In the genomic region with DNA sequence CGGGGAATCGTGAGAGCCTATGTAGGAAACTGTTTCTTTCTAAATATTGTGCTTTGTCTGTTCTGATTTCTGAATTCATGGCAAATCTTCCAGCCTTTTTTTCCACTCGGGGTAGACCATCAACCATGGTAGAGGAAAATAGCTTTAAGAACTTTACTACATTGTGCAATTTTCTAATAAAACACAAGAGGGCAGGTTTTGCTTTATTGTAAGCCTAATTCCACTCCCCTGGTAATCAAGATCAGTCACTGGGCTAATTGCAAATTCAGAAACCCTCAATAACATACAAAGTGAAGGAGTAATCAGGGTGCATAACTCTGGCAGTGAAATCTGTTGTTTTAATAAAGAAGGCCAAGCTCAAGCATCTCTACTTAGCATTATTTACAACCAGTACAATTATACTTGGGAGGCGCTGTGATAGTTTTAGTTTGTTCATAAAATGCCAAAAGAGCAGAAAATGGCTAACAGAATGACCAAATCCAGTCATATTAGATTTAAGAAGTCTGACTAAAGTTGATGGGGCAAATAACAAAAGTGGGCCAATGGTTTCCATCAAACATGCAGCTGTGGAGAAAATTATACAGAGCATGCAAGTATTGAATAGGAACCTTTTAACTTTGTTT, we compare ENCODE assay signal across 9 cellular contexts. TPM values are rescaled to one million over a fixed set of nuclear protein-coding genes. Genes with fewer than 3 reads are reported as not detected.
DNase-seq lines count a peak whose midpoint lies in the region; ATAC-seq and TF ChIP-seq lines count a peak whose summit lies in the region.
"Had no signal": no experiment of that assay in that cellular context is flagged by ENCODE, and none has a peak within 500 bp of the region (broad histone marks: within the 10 kb centered on the region; RNA-seq: fewer than 3 reads in every experiment).

No MANE protein-coding gene starts in this region.

- POLR2A ChIA-PET in SK-N-SH (lab: Yijun Ruan, JAX), result interaction anchor here (1.0 to 1.4 kb wide), 2 partner anchors 160 to 182 kb away, joined by 3 to 4 read pairs; a partner anchor contains a TSS

- H3K27me3 ChIP-seq in SK-N-SH (ENCODE audit: insufficient read depth), result no peaks in the 10 kb centered on the region; the same call in 1 of the 2 replicates
- H3K27me3 ChIP-seq in fibroblast of lung (ENCODE audit: control insufficient read depth, insufficient read depth, low read length), result peaks cover 3% of the 10 kb centered on the region
- peaks cover 2% of the 10 kb centered on the region for H3K27me3 ChIP-seq in osteoblast (ENCODE audit: insufficient read depth, low read length)

- TF ChIP-seq RAD21 in SK-N-SH (IDR thresholded peaks at IDR 0.05; ENCODE audit: low read length), result peak; percentile 88

- H3F3A ChIP-seq in SK-N-SH (replicated peaks; ENCODE audit: insufficient read depth), result no peaks in the 10 kb centered on the region

- in situ Hi-C loops in G401 (cut with HindIII; ENCODE audit: low sequenced_read_pairs), result no loop called here

- H3K9ac ChIP-seq in SK-N-SH, result no peak overlapping the region
- no peak overlapping the region for H3K9ac ChIP-seq in fibroblast of lung (ENCODE audit: insufficient read depth, low read length)

- no peaks in the 10 kb centered on the region; a peak in 1 of 4 replicates for H3K4me1 ChIP-seq in SK-N-SH (ENCODE audit: control insufficient read depth in 1 of 2, insufficient read depth in 2 of 2, low read depth in 1 of 2, low read length in 1 of 2)
- no peaks in the 10 kb centered on the region for H3K4me1 ChIP-seq in fibroblast of lung (ENCODE audit: control insufficient read depth, extremely low read depth, insufficient read depth, low read length)
- no peaks in the 10 kb centered on the region for H3K4me1 ChIP-seq in osteoblast (ENCODE audit: insufficient read depth, low read length)

- no peaks in the 10 kb centered on the region for H3K79me2 ChIP-seq in SK-N-SH (ENCODE audit: insufficient read depth)
- H3K79me2 ChIP-seq in fibroblast of lung (ENCODE audit: control insufficient read depth, insufficient read depth, low read length), result no peaks in the 10 kb centered on the region
- H3K79me2 ChIP-seq in osteoblast (ENCODE audit: insufficient read depth, low read length), result no peaks in the 10 kb centered on the region

- no peaks in the 10 kb centered on the region for H3K9me3 ChIP-seq in SK-N-SH
- H3K9me3 ChIP-seq in fibroblast of lung (ENCODE audit: control insufficient read depth, insufficient read depth, low read depth, low read length), result no peaks in the 10 kb centered on the region
- no peaks in the 10 kb centered on the region for H3K9me3 ChIP-seq in osteoblast (ENCODE audit: low read depth, low read length)

- TF ChIP-seq EP300 in SK-N-SH (IDR thresholded peaks at IDR 0.05; ENCODE audit: borderline replicate concordance in 1 of 2, low read depth in 1 of 2, low read length in 1 of 2), result no peak

- H3K4me2 ChIP-seq in SK-N-SH, result no peak overlapping the region
- no peak overlapping the region for H3K4me2 ChIP-seq in fibroblast of lung (ENCODE audit: extremely low read depth, insufficient read depth, low read length)
- H3K4me2 ChIP-seq in osteoblast (ENCODE audit: insufficient read depth, low read length), result no peak overlapping the region

- H3K36me3 ChIP-seq in SK-N-SH (replicated peaks in 1 of 2; ENCODE audit: control insufficient read depth in 1 of 2, insufficient read depth in 2 of 2, low read length in 1 of 2), result no peaks in the 10 kb centered on the region
- no peaks in the 10 kb centered on the region for H3K36me3 ChIP-seq in fibroblast of lung (ENCODE audit: control insufficient read depth, insufficient read depth, low read length)
- H3K36me3 ChIP-seq in osteoblast (ENCODE audit: insufficient read depth, low read length), result no peaks in the 10 kb centered on the region

- peak; percentile 74 for TF ChIP-seq CTCF in SK-N-SH (IDR thresholded peaks at IDR 0.05)
- TF ChIP-seq CTCF in fibroblast of lung (conservative IDR thresholded peaks at IDR 0.05 in 1 of 2, IDR thresholded peaks at IDR 0.05 in 1 of 2; ENCODE audit: low read depth in 1 of 2, low read length in 2 of 2), result peak; percentile 49 to 54
- TF ChIP-seq CTCF in osteoblast (IDR thresholded peaks at IDR 0.05; ENCODE audit: extremely low read depth, low read depth, low read length), result peak; percentile 61

- peak; percentile 65 for DNase-seq in G401 (ENCODE audit: low spot score)
- peak; percentile 79 for DNase-seq in NCI-H1092 (lab: John Stamatoyannopoulos, UW)
- DNase-seq in SK-N-SH, result peak; percentile 60
- peak; percentile 46 to 80 for DNase-seq in fibroblast of lung (ENCODE audit: low read depth in 2 of 2)
- peak; percentile 82 for DNase-seq in osteoblast (ENCODE audit: insufficient read length, low spot score, missing footprints)
- no peak for DNase-seq in activated CD4-positive, alpha-beta T cell treated with anti-CD3 and anti-CD28 coated beads, Interleukin-2, amount 50 U/mL, for 48 hours
- no peak for DNase-seq in activated CD8-positive, alpha-beta memory T cell treated with anti-CD3 and anti-CD28 coated beads, Interleukin-2, amount 50 U/mL, for 48 hours
- DNase-seq: activated T-cell treated with anti-CD3 and anti-CD28 coated beads, Interleukin-2, amount 50 U/mL, for 72 hours had no signal

- ATAC-seq in GM21786 (IDR thresholded peaks at IDR 0.05; ENCODE audit: unreplicated experiment), result peak; percentile 50

- H4K20me1 ChIP-seq in SK-N-SH (ENCODE audit: insufficient read depth) (no peaks in the 10 kb centered on the region), fibroblast of lung (ENCODE audit: control insufficient read depth, extremely low read depth, insufficient read depth, low read length) (no peaks in the 10 kb centered on the region), osteoblast (ENCODE audit: insufficient read depth, low read length) (no peaks in the 10 kb centered on the region)

- 26% methylated on average over 4 of the region's 4 CpGs for WGBS in SK-N-SH (ENCODE audit: low lambda C conversion rate)

- H3K4me3 ChIP-seq in SK-N-SH (ENCODE audit: low read depth in 2 of 2, low read length in 1 of 2) (no peak overlapping the region; a peak in 1 of 4 replicates), fibroblast of lung (replicated peaks in 1 of 4; ENCODE audit: control extremely low read depth in 1 of 4, insufficient read depth in 1 of 4, low read depth in 3 of 4, low read length in 4 of 4) (no peak overlapping the region), osteoblast (ENCODE audit: insufficient read depth, low read length) (no peak overlapping the region)

- CTCF ChIA-PET in SK-N-SH (lab: Yijun Ruan, JAX), result interaction anchor here (0.6 to 18.1 kb wide), 47 partner anchors 9 to 1459 kb away, joined by 3 to 307 read pairs (median 4); a partner anchor contains a TSS

- no peak overlapping the region for H3K27ac ChIP-seq in SK-N-SH (ENCODE audit: low read depth in 2 of 2, low read length in 1 of 2)
- no peak overlapping the region for H3K27ac ChIP-seq in fibroblast of lung (ENCODE audit: insufficient read depth, low read length)
- no peak overlapping the region for H3K27ac ChIP-seq in osteoblast (ENCODE audit: low read depth, low read length)

- no peaks in the 10 kb centered on the region for H3K9me2 ChIP-seq in SK-N-SH

- H2AFZ ChIP-seq in SK-N-SH (ENCODE audit: low read depth) (no peak overlapping the region), fibroblast of lung (ENCODE audit: low read length) (no peak overlapping the region), osteoblast (ENCODE audit: low read length) (no peak overlapping the region)

TF ChIP-seq in SK-N-SH, 30 proteins besides CTCF, POLR2A, EP300 and RAD21:
- TF ChIP-seq MEF2A (IDR thresholded peaks at IDR 0.05; ENCODE audit: borderline replicate concordance, low read depth) (no peak), SMC3 (IDR thresholded peaks at IDR 0.05; ENCODE audit: low read depth, low read length) (peak; percentile 81)

RNA-seq across cellular contexts. Expression of a gene that starts 43.8 kb away (rescaled TPM):
- total RNA-seq in G401 (2014; rRNA removed; shearing (Covaris generic)), result 0.47 TPM in 1 of 2 replicates, not detected in the other
- polyA plus RNA-seq in SK-N-SH (2012; rRNA removed) (0.03 and 0.11 TPM in 2 replicates), fibroblast of lung (not detected in 2 replicates)
- polyA plus RNA-seq in SK-N-SH (2012; cell fraction: cytosol; rRNA removed), result 0.03 and 0.04 TPM in 2 replicates
- 0.06 and 0.18 TPM in 2 replicates for polyA plus RNA-seq in SK-N-SH (2012; cell fraction: nucleus; rRNA removed)
- total RNA-seq in fibroblast of lung (under 0.01 and 0.17 TPM in 2 replicates), osteoblast (under 0.01 and 0.29 TPM in 2 replicates)
- not detected in 2 replicates for polyA plus RNA-seq in fibroblast of lung (2012)
- not detected in 2 replicates for polyA minus RNA-seq in fibroblast of lung (ENCODE audit: low replicate concordance)

Comparison
In these comparisons a context has a peak if more than half of its experiments do, and no peak if none do; other contexts are left out.
1. DNase-seq: peak in G401 (single experiment), NCI-H1092 (single experiment), SK-N-SH (single experiment), fibroblast of lung (2 of 2) and osteoblast (single experiment); none in activated CD4-positive, alpha-beta T cell treated with anti-CD3 and anti-CD28 coated beads, Interleukin-2, amount 50 U/mL, for 48 hours (0 of 2) and activated CD8-positive, alpha-beta memory T cell treated with anti-CD3 and anti-CD28 coated beads, Interleukin-2, amount 50 U/mL, for 48 hours (single experiment).
2. Peak in every context shown above with its lines, with median percentiles within 50 percentile points of each other: CTCF ChIP-seq.